24 cellular contexts compared by ENCODE assay signal in the genomic region with DNA sequence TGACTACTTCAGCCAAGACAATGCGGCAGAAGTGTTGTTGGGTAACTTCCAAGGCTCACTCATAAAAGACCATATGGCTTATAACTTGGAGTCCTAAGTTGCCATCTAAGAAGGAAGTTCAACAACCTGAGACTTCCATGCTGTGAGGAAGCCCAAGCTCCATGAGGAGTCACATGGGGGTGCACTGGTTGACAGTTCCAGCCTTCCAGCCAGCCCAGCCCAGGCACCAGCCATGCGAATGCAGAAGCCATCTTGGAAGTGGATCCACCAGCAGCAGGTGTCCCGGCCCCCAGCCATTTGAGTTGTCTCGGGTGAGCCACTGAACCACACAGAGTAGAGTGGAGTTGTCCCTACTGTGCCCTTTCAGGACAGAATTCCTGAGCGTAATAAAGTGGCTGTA. TPM values are rescaled to one million over a fixed set of nuclear protein-coding genes. Genes with fewer than 3 reads are reported as not detected.
A peak's percentile ranks its signal among the peaks of the same experiment; 100 is the strongest.
DNase-seq lines count a peak whose midpoint lies in the region; ATAC-seq, FAIRE-seq and TF ChIP-seq lines count a peak whose summit lies in the region.
"Had no signal": no experiment of that assay in that cellular context is flagged by ENCODE, and none has a peak within 500 bp of the region (broad histone marks: within the 10 kb centered on the region; RNA-seq: fewer than 3 reads in every experiment).

No MANE protein-coding gene starts in this region.

- in situ Hi-C loops in K562 (cut with MboI): loop anchor here (5.0 to 25.0 kb wide), 2 partner anchors 108 to 303 kb away; no protein-coding TSS in a partner anchor

- POLR2A ChIA-PET in MCF 10A (lab: Yijun Ruan, JAX): interaction anchor here (0.5 to 14.6 kb wide), 4 partner anchors 51 to 305 kb away, joined by 3 to 533 read pairs (median 130); no protein-coding TSS in a partner anchor
- POLR2A ChIA-PET in K562 (lab: Yijun Ruan, JAX): interaction anchor here (0.7 to 0.8 kb wide), 2 partner anchors 75 to 137 kb away, joined by 3 read pairs; no protein-coding TSS in a partner anchor

- H3K4me1 Mint-ChIP-seq in MCF 10A (ENCODE audit: insufficient read depth, unreplicated experiment) (peaks cover 25% of the 10 kb centered on the region), GM23338 (peaks cover 4% of the 10 kb centered on the region; the same call in 2 of the 3 replicates)

- ATAC-seq in K562 (no peak), lower lobe of right lung (no peak), GM23338 (no peak), HG03025 (IDR thresholded peaks at IDR 0.05; ENCODE audit: low FRiP score, unreplicated experiment) (no peak)
- ATAC-seq: activated T-cell treated with anti-CD3 and anti-CD28 coated beads, Interleukin-2, amount 50 U/mL, for 4 hours; foreskin keratinocyte had no signal

- no peak for TF ChIP-seq RAD21 in K562 (CRISPR knock-in tag; conservative IDR thresholded peaks at IDR 0.05 in 1 of 2, IDR thresholded peaks at IDR 0.05 in 1 of 2)

- no peaks in the 10 kb centered on the region for H3K9me3 Mint-ChIP-seq in MCF 10A (ENCODE audit: unreplicated experiment)
- no peaks in the 10 kb centered on the region for H3K9me3 Mint-ChIP-seq in GM23338
- H3K9me3 Mint-ChIP-seq: central memory CD8-positive, alpha-beta T cell; type B pancreatic cell had no signal

- H3K9me2 ChIP-seq in GM23338 (ENCODE audit: insufficient read depth): no peaks in the 10 kb centered on the region

- CTCF ChIA-PET in MCF 10A (lab: Yijun Ruan, JAX): interaction anchor here (4.9 kb wide), 1 partner anchor 33 kb away, joined by 39 read pairs; no protein-coding TSS in a partner anchor
- CTCF ChIA-PET in K562 (lab: Yijun Ruan, JAX; ENCODE audit: low intra/inter-chr PET ratio): no interaction called here

- H3K36me3 ChIP-seq in breast epithelium (no peaks in the 10 kb centered on the region), K562 (ENCODE audit: control insufficient read depth, insufficient read depth, low read length) (no peaks in the 10 kb centered on the region), lower lobe of right lung (no peaks in the 10 kb centered on the region), stomach smooth muscle (ENCODE audit: control insufficient read depth in 2 of 2, insufficient read depth in 2 of 2, low read length in 2 of 2) (no peaks in the 10 kb centered on the region), GM23338 (ENCODE audit: insufficient read depth) (no peaks in the 10 kb centered on the region)
- H3K36me3 ChIP-seq: BE2C had no signal

- H3K79me2 ChIP-seq in K562 (ENCODE audit: control insufficient read depth, insufficient read depth, low read length) (no peaks in the 10 kb centered on the region), GM23338 (replicated peaks; ENCODE audit: insufficient read depth) (no peaks in the 10 kb centered on the region)
- H3K79me2 ChIP-seq: hepatocyte had no signal

- no peaks in the 10 kb centered on the region for H3F3A ChIP-seq in GM23338 (replicated peaks; ENCODE audit: low read depth)

- WGBS in K562 (ENCODE audit: insufficient coverage, low coverage, missing lambda C conversion rate): 19% methylated on average over 5 of the region's 5 CpGs

- no peaks in the 10 kb centered on the region for H3K27me3 Mint-ChIP-seq in MCF 10A (ENCODE audit: insufficient read depth, unreplicated experiment)
- H3K27me3 Mint-ChIP-seq in GM23338 (ENCODE audit: insufficient read depth, low read depth, poor library complexity): peaks cover 9% of the 10 kb centered on the region
- H3K27me3 Mint-ChIP-seq: central memory CD8-positive, alpha-beta T cell; type B pancreatic cell had no signal

- H3K4me3 ChIP-seq in breast epithelium (no peak overlapping the region), K562 (no peak overlapping the region), lower lobe of right lung (no peak overlapping the region), stomach smooth muscle (ENCODE audit: low read length in 2 of 2) (no peak overlapping the region), GM23338 (no peak overlapping the region)
- H3K4me3 ChIP-seq: hepatocyte had no signal

- intact Hi-C loops in breast epithelium (cut with DNase I; ENCODE audit: low total_unique reads) (loop anchor here (2.0 kb wide), 1 partner anchor 105 kb away; no protein-coding TSS in a partner anchor), MCF 10A (cut with micrococcal nuclease) (loop anchor here (5.0 kb wide), 1 partner anchor 538 kb away; no protein-coding TSS in a partner anchor), K562 (cut with micrococcal nuclease) (no loop called here), lower lobe of right lung (cut with DNase I) (loop anchor here (10.0 kb wide), 1 partner anchor 105 kb away; no protein-coding TSS in a partner anchor)

- no peak for FAIRE-seq in K562 (lab: Jason Lieb, UNC)
- FAIRE-seq: A204.1, GM12892 had no signal

- H3K9ac ChIP-seq in K562 (ENCODE audit: insufficient read depth in 1 of 2, low read depth in 2 of 2, low read length in 2 of 2): no peak overlapping the region
- H3K9ac ChIP-seq in stomach smooth muscle (ENCODE audit: low read length in 2 of 2): no peak overlapping the region

- no peak overlapping the region for H3K4me3 Mint-ChIP-seq in MCF 10A (ENCODE audit: unreplicated experiment)
- H3K4me3 Mint-ChIP-seq in GM23338: no peak overlapping the region
- H3K4me3 Mint-ChIP-seq: activated T-cell treated with anti-CD3 and anti-CD28 coated beads, Interleukin-2, amount 50 U/mL, for 4 hours; central memory CD8-positive, alpha-beta T cell; immature natural killer cell; type B pancreatic cell had no signal

- BruUV-seq in MCF 10A (replicated peaks; lab: Mats Ljungman, UMichigan) (no TSS peak), K562 (replicated peaks; lab: Mats Ljungman, UMichigan) (no TSS peak)

- peaks cover 0 to 5% of the 10 kb centered on the region in 2 donors for H3K9me3 ChIP-seq in breast epithelium
- no peaks in the 10 kb centered on the region for H3K9me3 ChIP-seq in K562 (replicated peaks; ENCODE audit: control insufficient read depth, insufficient read depth, low read depth, low read length)
- peaks cover 7% of the 10 kb centered on the region for H3K9me3 ChIP-seq in lower lobe of right lung
- peaks cover 3 to 6% of the 10 kb centered on the region in 2 donors for H3K9me3 ChIP-seq in stomach smooth muscle (ENCODE audit: control insufficient read depth in 2 of 2, low read length in 2 of 2)
- H3K9me3 ChIP-seq: BE2C had no signal

- peaks cover 8% of the 10 kb centered on the region for H3K36me3 Mint-ChIP-seq in MCF 10A (ENCODE audit: insufficient read depth, unreplicated experiment)
- H3K36me3 Mint-ChIP-seq in GM23338 (ENCODE audit: low read depth): no peaks in the 10 kb centered on the region
- H3K36me3 Mint-ChIP-seq: type B pancreatic cell had no signal

- H3K9me1 ChIP-seq in K562 (ENCODE audit: control insufficient read depth, insufficient read depth, low read length): no peaks in the 10 kb centered on the region

- H3K27ac Mint-ChIP-seq in MCF 10A (ENCODE audit: low read depth, unreplicated experiment) (no peak overlapping the region), GM23338 (no peak overlapping the region)
- H3K27ac Mint-ChIP-seq: type B pancreatic cell had no signal

- H4K20me1 ChIP-seq in K562 (replicated peaks; ENCODE audit: control insufficient read depth, insufficient read depth, low read length) (no peaks in the 10 kb centered on the region), GM23338 (replicated peaks; ENCODE audit: insufficient read depth) (no peaks in the 10 kb centered on the region)

- no peak for TF ChIP-seq EP300 in K562 (IDR thresholded peaks at IDR 0.05; ENCODE audit: low read length)

- DNase-seq in breast epithelium (ENCODE audit: low spot score in 2 of 2) (no peak), MCF 10A (ENCODE audit: unreplicated experiment) (no peak), K562 (ENCODE audit: extremely low read depth in 1 of 4, low spot score in 3 of 4) (no peak), lower lobe of right lung (peak; percentile 45), GM23338 (ENCODE audit: low spot score) (no peak), HUDEP-2 (lab: John Stamatoyannopoulos, UW; ENCODE audit: unreplicated experiment in 76 of 76) (no peak)
- DNase-seq: activated CD4-positive, alpha-beta T cell treated with anti-CD3 and anti-CD28 coated beads for 1 hour; activated naive CD4-positive, alpha-beta T cell treated with anti-CD3 and anti-CD28 coated beads, Interleukin-2, amount 50 U/mL, for 16 hours; activated T-cell treated with anti-CD3 and anti-CD28 coated beads, Interleukin-2, amount 50 U/mL, for 4 hours; BE2C; DMS79 treated with DMSO at 0.1 percent for 48 hours; immature natural killer cell; NCI-H1694 treated with DMSO at 0.1 percent for 48 hours; NCI-H748 treated with DMSO at 0.1 percent for 48 hours had no signal

- TF ChIP-seq POLR2A in breast epithelium (IDR thresholded peaks at IDR 0.05) (no peak), K562 (conservative IDR thresholded peaks at IDR 0.05) (no peak)

- peaks cover 22 to 26% of the 10 kb centered on the region in 2 donors for H3K4me1 ChIP-seq in breast epithelium
- peaks cover 8 to 55% of the 10 kb centered on the region in 2 experiments; a peak in 4 of 5 replicates for H3K4me1 ChIP-seq in K562 (replicated peaks in 1 of 2; ENCODE audit: control insufficient read depth in 2 of 2, insufficient read depth in 2 of 2, low read length in 2 of 2)
- peaks cover 48% of the 10 kb centered on the region for H3K4me1 ChIP-seq in lower lobe of right lung
- peaks cover 46% of the 10 kb centered on the region for H3K4me1 ChIP-seq in stomach smooth muscle (ENCODE audit: control insufficient read depth, insufficient read depth, low read length)
- peaks cover 3% of the 10 kb centered on the region; the same call in 1 of the 2 replicates for H3K4me1 ChIP-seq in GM23338 (ENCODE audit: insufficient read depth)

- H2AFZ ChIP-seq in K562 (ENCODE audit: low read depth, low read length): no peak overlapping the region
- H2AFZ ChIP-seq in GM23338: no peak overlapping the region
- H2AFZ ChIP-seq: hepatocyte had no signal

- TF ChIP-seq CTCF in breast epithelium (IDR thresholded peaks at IDR 0.05) (no peak), MCF 10A (IDR thresholded peaks at IDR 0.05; ENCODE audit: unreplicated experiment) (no peak), K562 (IDR thresholded peaks at IDR 0.05 in 2 of 3, conservative IDR thresholded peaks at IDR 0.05 in 1 of 3; ENCODE audit: insufficient read depth in 2 of 3, low read depth in 1 of 3, low read length in 3 of 3) (no peak), lower lobe of right lung (IDR thresholded peaks at IDR 0.05) (no peak), GM23338 (conservative IDR thresholded peaks at IDR 0.05; ENCODE audit: low read depth in 2 of 2) (no peak)

- no peaks in the 10 kb centered on the region for H3K27me3 ChIP-seq in breast epithelium
- H3K27me3 ChIP-seq in K562 (ENCODE audit: control insufficient read depth in 2 of 2, insufficient read depth in 2 of 2, low read length in 2 of 2): no peaks in the 10 kb centered on the region
- no peaks in the 10 kb centered on the region for H3K27me3 ChIP-seq in lower lobe of right lung (ENCODE audit: low read depth)
- no peaks in the 10 kb centered on the region for H3K27me3 ChIP-seq in stomach smooth muscle (ENCODE audit: control insufficient read depth in 1 of 2, insufficient read depth in 2 of 2, low read length in 2 of 2)
- H3K27me3 ChIP-seq in GM23338 (ENCODE audit: insufficient read depth): no peaks in the 10 kb centered on the region
- H3K27me3 ChIP-seq: BE2C, foreskin keratinocyte, hepatocyte had no signal

- peak overlapping the region; percentile 10 to 100 for H3K27ac ChIP-seq in breast epithelium
- no peak overlapping the region for H3K27ac ChIP-seq in K562 (ENCODE audit: extremely low read depth, low read depth, low read length)
- no peak overlapping the region for H3K27ac ChIP-seq in lower lobe of right lung
- peak overlapping the region; percentile 96 for H3K27ac ChIP-seq in stomach smooth muscle (ENCODE audit: low read length)
- H3K27ac ChIP-seq in GM23338 (ENCODE audit: low read depth): no peak overlapping the region
- H3K27ac ChIP-seq: hepatocyte had no signal

- H3K4me2 ChIP-seq in K562 (ENCODE audit: insufficient read depth, low read length) (no peak overlapping the region), GM23338 (no peak overlapping the region)
- H3K4me2 ChIP-seq: hepatocyte had no signal

RNA-seq across cellular contexts. Expression of a gene that starts 32.8 kb away (rescaled TPM):
- total RNA-seq in breast epithelium: 1 to 10 TPM in 2 of 3 donors, not detected in 1; 2.2 to 2.9 TPM
- total RNA-seq in MCF 10A (2022): 0.28 and 0.39 TPM in 2 replicates
- total RNA-seq in K562 (2011; cell fraction: chromatin; rRNA removed; ENCODE audit: low replicate concordance): not detected in 2 replicates
- not detected in 2 replicates for total RNA-seq in K562 (2011; cell fraction: nucleolus; rRNA removed)
- total RNA-seq in K562 (2011; cell fraction: nucleoplasm; rRNA removed): not detected in 2 replicates
- not detected in 2 replicates for total RNA-seq in K562 (2014; rRNA removed)
- total RNA-seq in K562 (2014; rRNA removed; fragmentation: Illumina TruSeq; extraction: Trizol): not detected in 2 replicates
- total RNA-seq in K562 (2015; rRNA removed; fragmentation: Illumina TruSeq; extraction: Trizol): not detected in 2 replicates
- total RNA-seq in K562 (2021): not detected in 2 replicates
- not detected in 2 replicates for polyA plus RNA-seq in K562 (2011; rRNA removed)
- polyA plus RNA-seq in K562 (2011; cell fraction: cytosol; rRNA removed): not detected in 2 replicates
- not detected in 2 replicates for polyA plus RNA-seq in K562 (2011; cell fraction: nucleus; rRNA removed)
- polyA plus RNA-seq in K562 (2012): not detected in 2 replicates
- polyA plus RNA-seq in K562 (2014; fragmentation: Illumina TruSeq; extraction: Trizol): not detected in 2 replicates
- not detected for polyA plus RNA-seq in K562 (2014; fragmentation: Nextera tagmentation; extraction: Ambion mirVana)
- polyA plus RNA-seq in K562 (2014; rRNA removed): not detected in 2 replicates
- polyA minus RNA-seq in K562 (2011; rRNA and poly(A)+ RNA removed): not detected in 2 replicates
- polyA minus RNA-seq in K562 (2011; cell fraction: cytosol; rRNA and poly(A)+ RNA removed): not detected in 2 replicates
- not detected in 2 replicates for polyA minus RNA-seq in K562 (2011; cell fraction: nucleus; rRNA and poly(A)+ RNA removed)
- 6.3 TPM for total RNA-seq in lower lobe of right lung
- total RNA-seq in GM23338 (2014; rRNA removed; shearing (Covaris generic)): 0.10 and 3.0 TPM in 2 replicates
- 0.17 TPM in 1 of 2 replicates, not detected in the other for polyA plus RNA-seq in GM23338 (2016; fragmentation: Nextera tagmentation; extraction: Ambion mirVana)
- total RNA-seq: activated CD8-positive, alpha-beta memory T cell treated with anti-CD3 and anti-CD28 coated beads for 36 hours; aorta had no signal
- polyA plus RNA-seq: aorta, immature natural killer cell had no signal

Comparison
In these comparisons a context has a peak if more than half of its experiments do, and no peak if none do; other contexts are left out.
1. H3K27ac ChIP-seq: peak in breast epithelium (2 of 2) and stomach smooth muscle (single experiment); none in K562 (single experiment), lower lobe of right lung (single experiment) and GM23338 (single experiment).